In the genomic region with DNA sequence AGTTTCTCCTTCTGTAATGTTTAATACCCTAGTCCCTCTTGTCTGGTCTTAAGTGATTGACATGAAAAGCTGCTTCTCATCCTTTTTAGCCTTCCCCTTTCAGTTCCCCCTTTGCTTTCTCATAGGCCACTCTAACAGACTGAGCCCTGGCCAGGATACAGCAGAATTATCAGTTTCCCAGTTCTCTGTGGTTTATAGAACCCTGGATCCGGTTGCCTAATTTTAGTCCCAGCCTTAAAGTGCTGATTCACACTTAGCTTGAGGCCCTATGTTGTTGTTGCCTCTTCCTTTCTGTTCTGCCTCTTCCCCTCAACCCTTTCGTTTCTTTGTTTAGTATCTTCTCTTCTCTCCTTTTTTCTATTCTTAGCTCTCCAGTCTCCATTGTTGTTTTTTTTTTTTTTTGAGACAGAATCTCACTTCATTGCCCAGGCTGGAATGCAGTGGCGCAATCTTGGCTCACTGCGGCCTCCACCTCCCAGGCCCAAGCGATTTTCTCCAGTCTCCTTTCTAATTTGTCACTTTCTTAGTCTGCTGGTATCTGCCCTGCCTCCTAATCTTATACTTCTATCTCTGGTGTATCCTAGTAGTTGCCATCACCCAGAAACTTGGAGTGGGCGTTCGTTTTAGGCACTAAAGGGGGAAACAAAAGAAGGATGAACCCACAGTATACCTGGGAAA, we compare ENCODE assay signal across 1 cellular context.
TF ChIP-seq lines count a peak whose summit lies in the region.

No MANE protein-coding gene starts in this region.

TF ChIP-seq in HepG2, 621 proteins besides CTCF, POLR2A, EP300 and RAD21:
- peak; percentile 52 for TF ChIP-seq CEBPB (IDR thresholded peaks at IDR 0.05; ENCODE audit: borderline replicate concordance, low read depth, low read length)
- no peak for TF ChIP-seq JUN (CRISPR knock-in tag; IDR thresholded peaks at IDR 0.05)
- peak; percentile 43; the same call in 1 of the 2 replicates for TF ChIP-seq CEBPG (CRISPR knock-in tag; IDR thresholded peaks at IDR 0.05)
- TF ChIP-seq ZNF121 (CRISPR knock-in tag; IDR thresholded peaks at IDR 0.05): peak; percentile 39; the same call in 1 of the 2 replicates
- TF ChIP-seq TEAD3 (CRISPR knock-in tag; optimal IDR thresholded peaks at IDR 0.05; ENCODE audit: borderline replicate concordance): peak; percentile 31
TF ChIP-seq in HepG2: peak in this region for 4.
